In the genomic region with DNA sequence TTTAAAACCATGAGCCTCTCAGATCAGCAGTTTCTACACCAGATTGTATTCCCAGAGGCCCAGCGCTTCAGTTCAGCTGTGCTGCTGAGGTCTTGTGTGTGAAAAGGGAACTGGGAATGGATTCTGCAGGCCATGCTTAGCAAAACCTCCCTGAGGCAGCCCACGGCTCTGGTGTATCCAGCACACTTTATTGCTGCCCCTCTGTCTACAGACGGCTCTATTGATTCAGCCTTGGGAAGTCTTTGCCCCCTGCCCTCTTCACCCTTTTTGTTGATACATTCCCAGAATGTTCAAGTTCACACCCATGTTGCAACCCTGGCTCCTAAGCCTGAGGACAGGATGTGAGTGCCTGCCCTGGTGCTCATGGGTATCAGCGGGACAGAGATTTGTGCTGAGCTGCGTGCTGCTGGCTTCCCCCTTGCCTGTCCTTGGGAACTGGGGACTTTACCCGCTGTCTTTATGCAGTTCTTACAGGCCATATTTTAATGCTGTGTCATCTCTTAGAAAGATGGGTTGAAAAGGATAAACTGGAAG, we compare ENCODE assay signal across 10 cellular contexts. TPM values are rescaled to one million over a fixed set of nuclear protein-coding genes. Genes with fewer than 3 reads are reported as not detected.
DNase-seq lines count a peak whose midpoint lies in the region; ATAC-seq and TF ChIP-seq lines count a peak whose summit lies in the region.
"Had no signal": no experiment of that assay in that cellular context is flagged by ENCODE, and none has a peak within 500 bp of the region (broad histone marks: within the 10 kb centered on the region; RNA-seq: fewer than 3 reads in every experiment).

No MANE protein-coding gene starts in this region.

- ATAC-seq in GM21423 (IDR thresholded peaks at IDR 0.05; ENCODE audit: unreplicated experiment) (peak; percentile 64), heart right ventricle (peak; percentile 6 to 64 (median 38)), HG03442 (IDR thresholded peaks at IDR 0.05; ENCODE audit: unreplicated experiment) (no peak)

- TF ChIP-seq EP300 in stomach (IDR thresholded peaks at IDR 0.05): no peak

- H3K4me3 ChIP-seq in heart right ventricle (no peak overlapping the region), stomach (no peak overlapping the region), dorsolateral prefrontal cortex (no peak overlapping the region)

- peaks cover 11 to 99% (median 79%) of the 10 kb centered on the region in 9 donors for H3K4me1 ChIP-seq in heart right ventricle
- peaks cover 26 to 59% (median 39%) of the 10 kb centered on the region in 4 donors for H3K4me1 ChIP-seq in stomach

- H3K27ac ChIP-seq in heart right ventricle: peak overlapping the region in 8 of 10 donors; percentile 1 to 91 (median 25)
- peak overlapping the region; percentile 0 to 69 (median 36) for H3K27ac ChIP-seq in stomach
- peak overlapping the region in 8 of 59 donors; percentile 2 to 51 (median 14) for H3K27ac ChIP-seq in dorsolateral prefrontal cortex

- intact Hi-C loops in heart right ventricle (cut with DNase I): no loop called here
- intact Hi-C loops in stomach (cut with DNase I; ENCODE audit: low total_unique reads): no loop called here
- intact Hi-C loops in dorsolateral prefrontal cortex (cut with DNase I): no loop called here

- TF ChIP-seq CTCF in heart right ventricle (IDR thresholded peaks at IDR 0.05): no peak
- TF ChIP-seq CTCF in stomach (IDR thresholded peaks at IDR 0.05): no peak
- TF ChIP-seq CTCF in dorsolateral prefrontal cortex (IDR thresholded peaks at IDR 0.05 in 54 of 56, conservative IDR thresholded peaks at IDR 0.05 in 2 of 56; ENCODE audit: low read depth in 1 of 56, partially characterized antibody in 56 of 56): no peak

- no peak for TF ChIP-seq POLR2A in stomach (IDR thresholded peaks at IDR 0.05)

- H3K36me3 ChIP-seq in heart right ventricle (no peaks in the 10 kb centered on the region), stomach (no peaks in the 10 kb centered on the region)

- DNase-seq in Kasumi-1 (lab: John Stamatoyannopoulos, UW) (peak; percentile 26 to 30), heart right ventricle (peak in 1 of 2 donors; percentile 28), stomach (no peak), NCI-H2107 treated with DMSO at 0.1 percent for 48 hours (lab: John Stamatoyannopoulos, UW; ENCODE audit: unreplicated experiment) (no peak), dorsolateral prefrontal cortex (no peak)
- DNase-seq in activated CD4-positive, alpha-beta T cell treated with anti-CD3 and anti-CD28 coated beads for 1 hour: no peak
- DNase-seq: activated CD4-positive, alpha-beta T cell treated with anti-CD3 and anti-CD28 coated beads, Interleukin-2, amount 50 U/mL, for 1 hour; NCI-H446 treated with DMSO at 0.1 percent for 48 hours had no signal

- no peaks in the 10 kb centered on the region for H3K27me3 ChIP-seq in heart right ventricle
- H3K27me3 ChIP-seq in stomach: no peaks in the 10 kb centered on the region
- no peaks in the 10 kb centered on the region for H3K27me3 ChIP-seq in dorsolateral prefrontal cortex

- 59 to 75% methylated on average over 6 of the region's 6 CpGs for WGBS in heart right ventricle, 2 donors
- WGBS in stomach, 5 donors: 41 to 69% (median 61%) methylated on average over 6 of the region's 6 CpGs

- no peaks in the 10 kb centered on the region for H3K9me3 ChIP-seq in heart right ventricle
- H3K9me3 ChIP-seq in stomach: no peaks in the 10 kb centered on the region

RNA-seq across cellular contexts. Expression of gene ARHGAP26, which starts 37.3 kb away (rescaled TPM):
- 10 to 100 TPM; 31.7 to 45.8 (median 39.1) TPM for total RNA-seq in heart right ventricle
- 10 to 100 TPM in 1 of 2 donors, 1 to 10 TPM in 1; 7.5 to 17.8 TPM for polyA plus RNA-seq in heart right ventricle
- 100 to 1,000 TPM in 1 of 5 donors, 10 to 100 TPM in 4; 26.8 to 115 (median 70.7) TPM for total RNA-seq in stomach
- polyA plus RNA-seq in stomach: 1 to 10 TPM; 4.0 to 4.5 (median 4.4) TPM
- 100 to 1,000 TPM in 119 of 120 experiments, 10 to 100 TPM in 1; 84.5 to 257 (median 180) TPM for total RNA-seq in dorsolateral prefrontal cortex

Comparison
In these comparisons a context has a peak if more than half of its experiments do, and no peak if none do; other contexts are left out.
1. DNase-seq: peak in Kasumi-1 (2 of 2); none in stomach (single experiment), NCI-H2107 treated with DMSO at 0.1 percent for 48 hours (single experiment), activated CD4-positive, alpha-beta T cell treated with anti-CD3 and anti-CD28 coated beads for 1 hour (single experiment) and dorsolateral prefrontal cortex (0 of 10).